Comparison of ENCODE assay signal across 8 cellular contexts in genomic region chr20:35664544-35665206, GRCh38. TPM values are rescaled to one million over a fixed set of nuclear protein-coding genes. Genes with fewer than 3 reads are reported as not detected.
DNase-seq lines count a peak whose midpoint lies in the region; ATAC-seq, FAIRE-seq and TF ChIP-seq lines count a peak whose summit lies in the region.

Gene CPNE1 (minus strand): TSS chr20:35664900. CDS start chr20:35632923, 31,977 bp downstream.
A gene with protein sequence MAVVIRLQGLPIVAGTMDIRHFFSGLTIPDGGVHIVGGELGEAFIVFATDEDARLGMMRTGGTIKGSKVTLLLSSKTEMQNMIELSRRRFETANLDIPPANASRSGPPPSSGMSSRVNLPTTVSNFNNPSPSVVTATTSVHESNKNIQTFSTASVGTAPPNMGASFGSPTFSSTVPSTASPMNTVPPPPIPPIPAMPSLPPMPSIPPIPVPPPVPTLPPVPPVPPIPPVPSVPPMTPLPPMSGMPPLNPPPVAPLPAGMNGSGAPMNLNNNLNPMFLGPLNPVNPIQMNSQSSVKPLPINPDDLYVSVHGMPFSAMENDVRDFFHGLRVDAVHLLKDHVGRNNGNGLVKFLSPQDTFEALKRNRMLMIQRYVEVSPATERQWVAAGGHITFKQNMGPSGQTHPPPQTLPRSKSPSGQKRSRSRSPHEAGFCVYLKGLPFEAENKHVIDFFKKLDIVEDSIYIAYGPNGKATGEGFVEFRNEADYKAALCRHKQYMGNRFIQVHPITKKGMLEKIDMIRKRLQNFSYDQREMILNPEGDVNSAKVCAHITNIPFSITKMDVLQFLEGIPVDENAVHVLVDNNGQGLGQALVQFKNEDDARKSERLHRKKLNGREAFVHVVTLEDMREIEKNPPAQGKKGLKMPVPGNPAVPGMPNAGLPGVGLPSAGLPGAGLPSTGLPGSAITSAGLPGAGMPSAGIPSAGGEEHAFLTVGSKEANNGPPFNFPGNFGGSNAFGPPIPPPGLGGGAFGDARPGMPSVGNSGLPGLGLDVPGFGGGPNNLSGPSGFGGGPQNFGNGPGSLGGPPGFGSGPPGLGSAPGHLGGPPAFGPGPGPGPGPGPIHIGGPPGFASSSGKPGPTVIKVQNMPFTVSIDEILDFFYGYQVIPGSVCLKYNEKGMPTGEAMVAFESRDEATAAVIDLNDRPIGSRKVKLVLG (minus strand): TSS chr20:35664900. CDS start chr20:35655322, 9,578 bp downstream.

- H3K36me3 ChIP-seq in pancreas, result peaks cover 0 to 8% (median 0%) of the 10 kb centered on the region in 3 donors
- H3K36me3 ChIP-seq in thyroid gland, result peaks cover 6 to 8% of the 10 kb centered on the region in 2 donors

- intact Hi-C loops in Right ventricle myocardium superior (cut with DNase I), result loop anchor here (5.0 kb wide), 1 partner anchor 47 kb away; the partner anchor contains the start of gene SPAG4
- intact Hi-C loops in pancreas (cut with DNase I), result no loop called here
- intact Hi-C loops in thyroid gland (cut with DNase I), result loop anchor here (2.0 kb wide), 1 partner anchor 48 kb away; no protein-coding TSS in a partner anchor

- peaks cover 18 to 28% (median 23%) of the 10 kb centered on the region in 3 donors for H3K4me1 ChIP-seq in pancreas
- peaks cover 32 to 33% of the 10 kb centered on the region in 2 donors for H3K4me1 ChIP-seq in thyroid gland

- ATAC-seq in HG02678 (IDR thresholded peaks at IDR 0.05; ENCODE audit: unreplicated experiment) (peak; percentile 71), Right ventricle myocardium superior (ENCODE audit: poor library complexity) (peak; percentile 98), pancreas (peak; percentile 93 to 97 (median 96))

- DNase-seq in NCI-H1417 treated with DMSO at 0.1 percent for 48 hours (lab: John Stamatoyannopoulos, UW) (peak; percentile 69), SW 1271 (lab: John Stamatoyannopoulos, UW) (peak; percentile 97 to 99), Right ventricle myocardium superior (peak; percentile 94), pancreas (peak; percentile 91 to 98 (median 93)), thyroid gland (peak; percentile 88 to 94)
- peak; percentile 83 for DNase-seq in activated naive CD8-positive, alpha-beta T cell treated with anti-CD3 and anti-CD28 coated beads, Interleukin-2, amount 50 U/mL, for 16 hours (ENCODE audit: low read depth, low spot score)

- TF ChIP-seq POLR2A in GM10847 (IDR thresholded peaks at IDR 0.05; ENCODE audit: extremely low read depth, insufficient read length), result peak; percentile 97
- peak; percentile 7 to 96 for TF ChIP-seq POLR2A in thyroid gland (IDR thresholded peaks at IDR 0.05)

- H3K9me3 ChIP-seq in pancreas (no peaks in the 10 kb centered on the region), thyroid gland (no peaks in the 10 kb centered on the region)

- no peak for FAIRE-seq in pancreas (lab: Jason Lieb, UNC)

- no peaks in the 10 kb centered on the region for H3K27me3 ChIP-seq in pancreas
- no peaks in the 10 kb centered on the region for H3K27me3 ChIP-seq in thyroid gland

- 0 to 1% methylated on average over 50 to 57 of the region's 57 CpGs for WGBS in pancreas, 2 donors
- WGBS in thyroid gland, 2 donors, result 0% methylated on average over 4 to 29 of the region's 57 CpGs

- H3K4me3 ChIP-seq in pancreas (peak within 1 kb of the TSS; percentile 74 to 83 (median 80)), thyroid gland (replicated peaks in 1 of 3) (peak within 1 kb of the TSS; percentile 25 to 86 (median 77))

- TF ChIP-seq CTCF in pancreas (IDR thresholded peaks at IDR 0.05) (no peak), thyroid gland (IDR thresholded peaks at IDR 0.05) (no peak)

- peak within 1 kb of the TSS; percentile 89 to 98 (median 98) for H3K27ac ChIP-seq in pancreas
- H3K27ac ChIP-seq in thyroid gland, result peak within 1 kb of the TSS; percentile 97 to 100 (median 98)

RNA-seq across cellular contexts. Expression of gene CPNE1, which starts in this region (rescaled TPM):
- total RNA-seq in Right ventricle myocardium superior, result 60.6 TPM
- total RNA-seq in pancreas, result 100 to 1,000 TPM in 1 of 6 donors, 10 to 100 TPM in 5; 59.7 to 100 (median 70.6) TPM
- polyA plus RNA-seq in pancreas, result 100 to 1,000 TPM; 131 to 138 TPM
- total RNA-seq in thyroid gland, result 100 to 1,000 TPM in 3 of 4 donors, 10 to 100 TPM in 1; 80.6 to 166 (median 131) TPM

RNA-seq across cellular contexts. Expression of the second gene that starts in this region (rescaled TPM):
- 45.3 TPM for total RNA-seq in Right ventricle myocardium superior
- 10 to 100 TPM; 21.0 to 46.7 (median 28.3) TPM for total RNA-seq in pancreas
- 1 to 10 TPM; 6.2 to 9.7 TPM for polyA plus RNA-seq in pancreas
- 10 to 100 TPM; 30.5 to 44.9 (median 35.7) TPM for total RNA-seq in thyroid gland

Comparison
In these comparisons a context has a peak if more than half of its experiments do, and no peak if none do; other contexts are left out.
1. Peak in every context shown above with its lines: DNase-seq, ATAC-seq, H3K4me3 ChIP-seq and H3K27ac ChIP-seq.
2. intact Hi-C loops: an anchor here in Right ventricle myocardium superior (5.0 kb wide) and thyroid gland (2.0 kb wide); none called in pancreas.